In genomic region chr12:124927325-124928094, GRCh38 we compare ENCODE assay signal across 1 cellular context.
A peak's percentile ranks its signal among the peaks of the same experiment; 100 is the strongest.
TF ChIP-seq lines count a peak whose summit lies in the region.

No MANE protein-coding gene starts in this region.

TF ChIP-seq in HepG2, 621 proteins besides CTCF, POLR2A, EP300 and RAD21 (continued from another document):
- TF ChIP-seq HNF1A (IDR thresholded peaks at IDR 0.05; ENCODE audit: low read depth) (0 out of 2 replicates have a peak, but pooled peaks have one; percentile 28), HNF1A (CRISPR knock-in tag; IDR thresholded peaks at IDR 0.05; ENCODE audit: borderline replicate concordance) (no peak), ZNF563 (CRISPR knock-in tag; IDR thresholded peaks at IDR 0.05) (no peak), TGIF2 (CRISPR knock-in tag; IDR thresholded peaks at IDR 0.05) (0 out of 2 replicates have a peak, but pooled peaks have one; percentile 26), HDAC2 (CRISPR knock-in tag; IDR thresholded peaks at IDR 0.05) (peak; percentile 44), FOXO1 (CRISPR knock-in tag; IDR thresholded peaks at IDR 0.05) (peak; percentile 35; the same call in 1 of the 2 replicates), HNF1B (CRISPR knock-in tag; IDR thresholded peaks at IDR 0.05) (no peak), ZNF580 (CRISPR knock-in tag; IDR thresholded peaks at IDR 0.05; ENCODE audit: borderline replicate concordance, low read depth) (no peak), KMT2A (CRISPR knock-in tag; IDR thresholded peaks at IDR 0.05) (no peak), ZNF33A (CRISPR knock-in tag; IDR thresholded peaks at IDR 0.05; ENCODE audit: borderline replicate concordance) (peak; percentile 88; the same call in 1 of the 2 replicates), KDM6A (CRISPR knock-in tag; IDR thresholded peaks at IDR 0.05; ENCODE audit: low read depth) (0 out of 2 replicates have a peak, but pooled peaks have one; percentile 24), ZNF34 (CRISPR knock-in tag; IDR thresholded peaks at IDR 0.05; ENCODE audit: borderline replicate concordance) (0 out of 2 replicates have a peak, but pooled peaks have one; percentile 77), KLF12 (CRISPR knock-in tag; IDR thresholded peaks at IDR 0.05; ENCODE audit: borderline replicate concordance) (peak; percentile 27; the same call in 1 of the 2 replicates), ZSCAN30 (CRISPR knock-in tag; IDR thresholded peaks at IDR 0.05) (peak; percentile 66; the same call in 1 of the 2 replicates), PRDM15 (CRISPR knock-in tag; IDR thresholded peaks at IDR 0.05) (peak; percentile 48; the same call in 1 of the 2 replicates), ZZZ3 (CRISPR knock-in tag; IDR thresholded peaks at IDR 0.05; ENCODE audit: borderline replicate concordance) (0 out of 2 replicates have a peak, but pooled peaks have one; percentile 38), NKX3-1 (CRISPR knock-in tag; IDR thresholded peaks at IDR 0.05) (no peak), ARNT2 (CRISPR knock-in tag; IDR thresholded peaks at IDR 0.05; ENCODE audit: low read depth) (peak; percentile 61), ZNF572 (CRISPR knock-in tag; IDR thresholded peaks at IDR 0.05) (no peak), ZNF567 (CRISPR knock-in tag; IDR thresholded peaks at IDR 0.05; ENCODE audit: borderline replicate concordance) (no peak), ZNF768 (CRISPR knock-in tag; IDR thresholded peaks at IDR 0.05) (0 out of 2 replicates have a peak, but pooled peaks have one; percentile 27), TARDBP (CRISPR knock-in tag; IDR thresholded peaks at IDR 0.05) (peak; percentile 67; the same call in 1 of the 2 replicates), ARID5B (CRISPR knock-in tag; IDR thresholded peaks at IDR 0.05) (peak; percentile 42; the same call in 1 of the 2 replicates)
